29 cellular contexts compared by ENCODE assay signal in genomic region chr12:88187571-88187970, GRCh38.
"Had no signal": no experiment of that assay in that cellular context is flagged by ENCODE, and none has a peak within 500 bp of the region (broad histone marks: within the 10 kb centered on the region; RNA-seq: fewer than 3 reads in every experiment).

No MANE protein-coding gene starts in this region.

- H3K27me3 Mint-ChIP-seq: activated CD4-positive, alpha-beta memory T cell treated with anti-CD3 and anti-CD28 coated beads for 36 hours; activated CD4-positive, alpha-beta T cell treated with anti-CD3 and anti-CD28 coated beads for 36 hours; activated CD4-positive, alpha-beta T cell treated with anti-CD3 and anti-CD28 coated beads, Interleukin-2, amount 10 ng/mL, durations not matched to agents 7 days and 5 days; activated naive CD4-positive, alpha-beta T cell treated with anti-CD3 and anti-CD28 coated beads, Interleukin-2, amount 10 ng/mL, durations not matched to agents 7 days and 5 days; activated naive CD8-positive, alpha-beta T cell; activated naive CD8-positive, alpha-beta T cell treated with anti-CD3 and anti-CD28 coated beads, Interleukin-2, amount 50 U/mL, for 24 hours; central memory CD8-positive, alpha-beta T cell had no signal

- H3K9me3 ChIP-seq: SJCRH30 had no signal

- H3K4me3 ChIP-seq: cardiac muscle cell, SJCRH30, SK-N-MC had no signal

- H3K9me3 Mint-ChIP-seq: activated CD4-positive, alpha-beta memory T cell treated with anti-CD3 and anti-CD28 coated beads for 36 hours; activated CD4-positive, alpha-beta T cell treated with anti-CD3 and anti-CD28 coated beads, Interleukin-2, amount 10 ng/mL, durations not matched to agents 7 days and 5 days; activated naive CD4-positive, alpha-beta T cell treated with anti-CD3 and anti-CD28 coated beads, Interleukin-2, amount 10 ng/mL, durations not matched to agents 7 days and 5 days; activated naive CD8-positive, alpha-beta T cell treated with anti-CD3 and anti-CD28 coated beads, Interleukin-2, amount 50 U/mL, for 24 hours; activated T-cell treated with anti-CD3 and anti-CD28 coated beads, Interleukin-2, amount 50 U/mL, for 4 hours; activated T-helper 1 cell treated with anti-CD3 and anti-CD28 coated beads, Interleukin-12 subunit alpha, Interleukin-12 subunit beta, Interleukin-2, Interleukin-4 antibody, amounts not matched to agents 30 ng/mL and 10 ng/mL and 1 ng/mL, durations not matched to agents 14 hours and 24 hours and 36 hours; central memory CD8-positive, alpha-beta T cell had no signal

- H3K27me3 ChIP-seq: cardiac muscle cell, SJCRH30 had no signal

- DNase-seq: activated CD4-positive, alpha-beta memory T cell treated with anti-CD3 and anti-CD28 coated beads for 36 hours; activated CD4-positive, alpha-beta T cell treated with anti-CD3 and anti-CD28 coated beads for 36 hours; activated CD4-positive, alpha-beta T cell treated with anti-CD3 and anti-CD28 coated beads, Interleukin-2, amount 10 ng/mL, durations not matched to agents 7 days and 5 days; activated CD8-positive, alpha-beta memory T cell treated with anti-CD3 and anti-CD28 coated beads, Interleukin-2, amount 50 U/mL, for 4 hours; activated effector memory CD4-positive, alpha-beta T cell treated with Interleukin-2 at 50 U/mL for 16 hours; activated naive CD4-positive, alpha-beta T cell treated with anti-CD3 and anti-CD28 coated beads, Interleukin-2, amount 10 ng/mL, durations not matched to agents 7 days and 5 days; activated naive CD8-positive, alpha-beta T cell treated with anti-CD3 and anti-CD28 coated beads, Interleukin-2, amount 50 U/mL, for 24 hours; activated T-cell treated with anti-CD3 and anti-CD28 coated beads for 4 hours; activated T-cell treated with anti-CD3 and anti-CD28 coated beads, Interleukin-2, amount 50 U/mL, for 4 hours; anterior cingulate cortex; NCI-H1092 treated with DMSO at 0.1 percent for 48 hours; NCI-H1417; NCI-H146; NCI-H187; NCI-H2029 treated with DMSO at 0.1 percent for 48 hours; NCI-H2107; NCI-H2171; NCI-H510A; NCI-H526; NCI-H748 treated with DMSO at 0.1 percent for 48 hours; NK-92 treated with Interleukin-12 subunit alpha and Interleukin-12 subunit beta, amount 100 ng/mL, for 24 hours; SHP77; SJCRH30 had no signal

- H3K36me3 ChIP-seq: cardiac muscle cell had no signal

- H3K27ac ChIP-seq: cardiac muscle cell, SJCRH30, SK-N-MC had no signal

- H3K4me1 Mint-ChIP-seq: activated CD4-positive, alpha-beta T cell treated with anti-CD3 and anti-CD28 coated beads for 36 hours; activated CD4-positive, alpha-beta T cell treated with anti-CD3 and anti-CD28 coated beads, Interleukin-2, amount 10 ng/mL, durations not matched to agents 7 days and 5 days; activated naive CD4-positive, alpha-beta T cell treated with anti-CD3 and anti-CD28 coated beads, Interleukin-2, amount 10 ng/mL, durations not matched to agents 7 days and 5 days; activated naive CD8-positive, alpha-beta T cell treated with anti-CD3 and anti-CD28 coated beads, Interleukin-2, amount 50 U/mL, for 24 hours; central memory CD8-positive, alpha-beta T cell had no signal

- H3K27ac Mint-ChIP-seq: activated CD4-positive, alpha-beta memory T cell treated with anti-CD3 and anti-CD28 coated beads for 36 hours; activated CD4-positive, alpha-beta T cell treated with anti-CD3 and anti-CD28 coated beads for 36 hours; activated CD4-positive, alpha-beta T cell treated with anti-CD3 and anti-CD28 coated beads, Interleukin-2, amount 10 ng/mL, durations not matched to agents 7 days and 5 days; activated naive CD4-positive, alpha-beta T cell treated with anti-CD3 and anti-CD28 coated beads, Interleukin-2, amount 10 ng/mL, durations not matched to agents 7 days and 5 days; activated naive CD8-positive, alpha-beta T cell; activated naive CD8-positive, alpha-beta T cell treated with anti-CD3 and anti-CD28 coated beads, Interleukin-2, amount 50 U/mL, for 24 hours; activated T-helper 1 cell treated with anti-CD3 and anti-CD28 coated beads, Interleukin-12 subunit alpha, Interleukin-12 subunit beta, Interleukin-2, Interleukin-4 antibody, amounts not matched to agents 30 ng/mL and 10 ng/mL and 1 ng/mL, durations not matched to agents 14 hours and 24 hours and 36 hours; WTC11 had no signal

- H3K4me3 Mint-ChIP-seq: activated CD4-positive, alpha-beta memory T cell treated with anti-CD3 and anti-CD28 coated beads for 36 hours; activated CD4-positive, alpha-beta T cell treated with anti-CD3 and anti-CD28 coated beads for 36 hours; activated CD4-positive, alpha-beta T cell treated with anti-CD3 and anti-CD28 coated beads, Interleukin-2, amount 10 ng/mL, durations not matched to agents 7 days and 5 days; activated naive CD4-positive, alpha-beta T cell treated with anti-CD3 and anti-CD28 coated beads, Interleukin-2, amount 10 ng/mL, durations not matched to agents 7 days and 5 days; activated naive CD8-positive, alpha-beta T cell; activated naive CD8-positive, alpha-beta T cell treated with anti-CD3 and anti-CD28 coated beads, Interleukin-2, amount 50 U/mL, for 24 hours; activated T-cell treated with anti-CD3 and anti-CD28 coated beads, Interleukin-2, amount 50 U/mL, for 4 hours; activated T-helper 1 cell treated with anti-CD3 and anti-CD28 coated beads, Interleukin-12 subunit alpha, Interleukin-12 subunit beta, Interleukin-2, Interleukin-4 antibody, amounts not matched to agents 30 ng/mL and 10 ng/mL and 1 ng/mL, durations not matched to agents 14 hours and 24 hours and 36 hours; central memory CD8-positive, alpha-beta T cell; WTC11 had no signal
